In genomic region chr6:54621285-54621684, GRCh38 we compare ENCODE assay signal across 10 cellular contexts.
A peak's percentile ranks its signal among the peaks of the same experiment; 100 is the strongest.
DNase-seq lines count a peak whose midpoint lies in the region; ATAC-seq and TF ChIP-seq lines count a peak whose summit lies in the region.
"Had no signal": no experiment of that assay in that cellular context is flagged by ENCODE, and none has a peak within 500 bp of the region (broad histone marks: within the 10 kb centered on the region; RNA-seq: fewer than 3 reads in every experiment).

No MANE protein-coding gene starts in this region.

- peaks cover 18% of the 10 kb centered on the region for H3K4me1 Mint-ChIP-seq in progenitor cell of endocrine pancreas (ENCODE audit: low read depth)

- ATAC-seq in GM19397 (IDR thresholded peaks at IDR 0.05; ENCODE audit: unreplicated experiment) (peak; percentile 82), HG03060 (IDR thresholded peaks at IDR 0.05; ENCODE audit: low read depth, unreplicated experiment) (peak; percentile 76), upper lobe of left lung (ENCODE audit: low FRiP score in 2 of 2) (no peak)

- no peaks in the 10 kb centered on the region for H3K27me3 Mint-ChIP-seq in progenitor cell of endocrine pancreas

- H3K27ac ChIP-seq in WERI-Rb-1, result no peak overlapping the region
- H3K27ac ChIP-seq in upper lobe of left lung, result no peak overlapping the region

- H3K9me3 ChIP-seq in WERI-Rb-1 (ENCODE audit: severe bottlenecking) (no peaks in the 10 kb centered on the region), upper lobe of left lung (no peaks in the 10 kb centered on the region)

- no peaks in the 10 kb centered on the region for H3K4me1 ChIP-seq in upper lobe of left lung

- no peaks in the 10 kb centered on the region for H3K36me3 ChIP-seq in WERI-Rb-1
- no peaks in the 10 kb centered on the region for H3K36me3 ChIP-seq in upper lobe of left lung

- no peak for TF ChIP-seq EP300 in upper lobe of left lung (IDR thresholded peaks at IDR 0.05)

- DNase-seq in WERI-Rb-1 (peak; percentile 19), progenitor cell of endocrine pancreas (ENCODE audit: low spot score, unreplicated experiment) (no peak), NOMO-1 treated with DMSO at 0.1 percent for 48 hours (lab: John Stamatoyannopoulos, UW; ENCODE audit: unreplicated experiment) (no peak), DMS 273 (lab: John Stamatoyannopoulos, UW; ENCODE audit: unreplicated experiment) (no peak), upper lobe of left lung (no peak)
- no peak for DNase-seq in activated CD8-positive, alpha-beta memory T cell treated with anti-CD3 and anti-CD28 coated beads, Interleukin-2, amount 50 U/mL, for 48 hours
- DNase-seq: activated CD4-positive, alpha-beta T cell treated with anti-CD3 and anti-CD28 coated beads for 4 hours; NCI-H1694 treated with DMSO at 0.1 percent for 48 hours had no signal

- TF ChIP-seq POLR2A in upper lobe of left lung (IDR thresholded peaks at IDR 0.05), result no peak

- TF ChIP-seq CTCF in WERI-Rb-1 (IDR thresholded peaks at IDR 0.05; ENCODE audit: low read depth, low read length) (peak; percentile 68), progenitor cell of endocrine pancreas (IDR thresholded peaks at IDR 0.05; ENCODE audit: unreplicated experiment) (peak; percentile 44), upper lobe of left lung (IDR thresholded peaks at IDR 0.05) (peak in 1 of 6 experiments; percentile 29)

- no peak overlapping the region for H3K4me3 Mint-ChIP-seq in progenitor cell of endocrine pancreas (ENCODE audit: low read depth)

- H3K27me3 ChIP-seq in WERI-Rb-1 (ENCODE audit: insufficient read depth, low read depth, severe bottlenecking) (peaks cover 17% of the 10 kb centered on the region), upper lobe of left lung (no peaks in the 10 kb centered on the region)

- H3K36me3 Mint-ChIP-seq in progenitor cell of endocrine pancreas (ENCODE audit: insufficient read depth), result no peaks in the 10 kb centered on the region

- H3K4me3 ChIP-seq in WERI-Rb-1 (ENCODE audit: low read depth, low read length) (no peak overlapping the region), upper lobe of left lung (no peak overlapping the region)

- H3K27ac Mint-ChIP-seq in progenitor cell of endocrine pancreas, result no peak overlapping the region

- H3K9me3 Mint-ChIP-seq in progenitor cell of endocrine pancreas (ENCODE audit: low read depth), result no peaks in the 10 kb centered on the region

Comparison
In these comparisons a context has a peak if more than half of its experiments do, and no peak if none do; other contexts are left out.
1. ATAC-seq: peak in GM19397 (single experiment) and HG03060 (single experiment); none in upper lobe of left lung (0 of 2).